In the genomic region with DNA sequence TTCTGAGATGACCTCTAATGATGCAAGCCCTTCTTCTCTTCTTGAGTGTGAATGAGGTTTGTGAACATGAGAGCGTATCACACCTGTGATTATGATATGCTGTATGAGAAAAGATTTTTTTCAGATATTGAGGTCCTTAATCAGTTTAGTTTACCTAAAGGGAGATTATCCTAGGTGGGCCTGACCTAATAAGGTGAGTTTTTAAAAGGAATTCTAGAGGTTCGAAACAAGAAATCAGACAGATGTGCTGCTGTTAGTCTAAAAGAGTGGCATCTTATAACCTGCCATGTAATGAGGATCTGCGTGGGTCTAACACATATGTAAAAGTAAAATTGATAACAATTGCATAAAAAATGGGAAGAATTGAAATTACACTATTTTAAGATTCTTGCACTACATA, we compare ENCODE assay signal across 27 cellular contexts.
"Had no signal": no experiment of that assay in that cellular context is flagged by ENCODE, and none has a peak within 500 bp of the region (broad histone marks: within the 10 kb centered on the region; RNA-seq: fewer than 3 reads in every experiment).

No MANE protein-coding gene starts in this region.

- DNase-seq: stimulated activated CD4-positive, alpha-beta T cell treated with anti-CD3 and anti-CD28 coated beads, Interleukin-2, amount 100 ng/mL, for 48 hours; stimulated activated CD4-positive, alpha-beta T cell treated with anti-CD3 and anti-CD28 coated beads, Interleukin-4, amount 100 ng/mL, for 1 hour; stimulated activated CD4-positive, alpha-beta T cell treated with anti-CD3 and anti-CD28 coated beads, Interleukin-4, amount 100 ng/mL, for 24 hours; stimulated activated CD4-positive, alpha-beta T cell treated with anti-CD3 and anti-CD28 coated beads, Interleukin-4, amount 100 ng/mL, for 4 hours; stimulated activated CD8-positive, alpha-beta memory T cell treated with anti-CD3 and anti-CD28 coated beads, Interleukin-4, amount 100 ng/mL, for 48 hours; stimulated activated naive B cell treated with anti-CD40 and anti-IgM and Interleukin-4, amounts not matched to agents 10 μg/mL and 1 μg/mL and 100 μg/mL, for 72 hours; stimulated activated naive CD4-positive, alpha-beta T cell; stimulated activated naive CD4-positive, alpha-beta T cell treated with Interleukin-2 at 50 U/mL for 16 hours; stimulated activated naive CD8-positive, alpha-beta T cell treated with anti-CD3 and anti-CD28 coated beads, Interleukin-15, amount 100 ng/mL, for 72 hours; stimulated activated naive CD8-positive, alpha-beta T cell treated with anti-CD3 and anti-CD28 coated beads, Interleukin-15, Interleukin-2, amounts not matched to agents 100 U/mL and 50 U/mL, for 24 hours; stomach; substantia nigra; testis; thyroid gland; tibial artery; transverse colon; trophoblast cell; upper lobe of left lung; upper lobe of right lung; uterus had no signal

- ATAC-seq: stimulated activated effector memory CD8-positive, alpha-beta T cell treated with anti-CD3 and anti-CD28 coated beads, Interleukin-12 subunit alpha, Interleukin-12 subunit beta, amount 100 ng/mL, for 72 hours; stimulated activated memory B cell treated with anti-CD40 and anti-IgM and Interleukin-4, amounts not matched to agents 10 μg/mL and 1 μg/mL and 100 μg/mL, for 72 hours; stimulated activated naive B cell treated with anti-CD40 and anti-IgM and Interleukin-4, amounts not matched to agents 10 μg/mL and 1 μg/mL and 100 μg/mL, for 72 hours; stimulated activated naive CD8-positive, alpha-beta T cell treated with anti-CD3 and anti-CD28 coated beads, Interleukin-15, amount 100 ng/mL, for 72 hours; stimulated activated naive CD8-positive, alpha-beta T cell treated with anti-CD3 and anti-CD28 coated beads, Interleukin-15, Interleukin-2, amounts not matched to agents 100 U/mL and 50 U/mL, for 24 hours; upper lobe of right lung had no signal

- H3K4me1 ChIP-seq: stomach, suprapubic skin, testis, thyroid gland, tibial artery, tibial nerve, transverse colon, upper lobe of left lung, upper lobe of right lung, uterus, vagina had no signal

- H3K9me3 ChIP-seq: suprapubic skin, testis, thyroid gland, tibial nerve, transverse colon, upper lobe of right lung, uterus, vagina had no signal

- H3K27ac ChIP-seq: stomach, suprapubic skin, testis, thoracic aorta, thyroid gland, tibial artery, tibial nerve, transverse colon, upper lobe of left lung, upper lobe of right lung, uterus, vagina had no signal

- H3K4me3 ChIP-seq: stomach, suprapubic skin, testis, thoracic aorta, thyroid gland, tibial artery, tibial nerve, transverse colon, upper lobe of left lung, upper lobe of right lung, uterus, vagina had no signal

- H3K27me3 ChIP-seq: stomach, suprapubic skin, testis, thyroid gland, tibial artery, tibial nerve, transverse colon, upper lobe of left lung, upper lobe of right lung, uterus, vagina had no signal

- FAIRE-seq: urothelium cell line had no signal

- H3K36me3 ChIP-seq: stomach, thoracic aorta, thyroid gland, transverse colon, upper lobe of left lung, upper lobe of right lung, uterus, vagina had no signal
